In genomic region chr14:39272918-39273317, GRCh38 we compare ENCODE assay signal across 24 cellular contexts.
"Had no signal": no experiment of that assay in that cellular context is flagged by ENCODE, and none has a peak within 500 bp of the region (broad histone marks: within the 10 kb centered on the region; RNA-seq: fewer than 3 reads in every experiment).

No MANE protein-coding gene starts in this region.

- H3K27ac Mint-ChIP-seq: progenitor cell of endocrine pancreas, WTC11 had no signal

- H3K9me3 ChIP-seq: lower lobe of right lung, thyroid gland, upper lobe of right lung had no signal

- ATAC-seq: activated CD4-positive, alpha-beta T cell treated with anti-CD3 and anti-CD28 coated beads for 36 hours; activated naive CD4-positive, alpha-beta T cell treated with anti-CD3 and anti-CD28 coated beads, Interleukin-2, amount 50 U/mL, for 72 hours; lower lobe of right lung; upper lobe of right lung; WTC11 had no signal

- H3K9me3 Mint-ChIP-seq: naive B cell had no signal

- H3K27me3 ChIP-seq: thyroid gland, upper lobe of right lung had no signal

- H3K4me3 Mint-ChIP-seq: activated CD4-positive, alpha-beta T cell treated with anti-CD3 and anti-CD28 coated beads for 36 hours; WTC11 had no signal

- H3K27ac ChIP-seq: coronary artery, epithelial cell of prostate, lower lobe of right lung, thyroid gland, upper lobe of right lung had no signal

- DNase-seq: activated CD4-positive, alpha-beta T cell treated with anti-CD3 and anti-CD28 coated beads for 36 hours; activated CD4-positive, alpha-beta T cell treated with anti-CD3 and anti-CD28 coated beads, Interleukin-2, amount 50 U/mL, for 4 hours; activated CD8-positive, alpha-beta memory T cell treated with anti-CD3 and anti-CD28 coated beads for 24 hours; activated CD8-positive, alpha-beta memory T cell treated with anti-CD3 and anti-CD28 coated beads, Interleukin-2, amount 50 U/mL, for 4 hours; activated gamma-delta T cell; amniotic stem cell; cerebellar nuclear complex; foreskin fibroblast; kidney; lower lobe of right lung; naive B cell; retina; stimulated activated CD4-positive, alpha-beta T cell treated with anti-CD3 and anti-CD28 coated beads, Interleukin-2, amount 100 ng/mL, for 48 hours; stimulated activated CD8-positive, alpha-beta memory T cell treated with anti-CD3 and anti-CD28 coated beads, Interleukin-4, amount 100 ng/mL, for 48 hours; stimulated activated naive CD4-positive, alpha-beta T cell treated with Interleukin-2 at 50 U/mL for 16 hours; substantia nigra; T1000; thyroid gland; upper lobe of right lung had no signal

- H3K27me3 Mint-ChIP-seq: activated CD4-positive, alpha-beta T cell treated with anti-CD3 and anti-CD28 coated beads for 36 hours; naive B cell; progenitor cell of endocrine pancreas had no signal

- H3K4me3 ChIP-seq: coronary artery, lower lobe of right lung, thyroid gland, upper lobe of right lung had no signal

- H3K36me3 Mint-ChIP-seq: naive B cell had no signal

- H3K36me3 ChIP-seq: thyroid gland, upper lobe of right lung had no signal
